ENCODE assay signal across 1 cellular context in the genomic region with DNA sequence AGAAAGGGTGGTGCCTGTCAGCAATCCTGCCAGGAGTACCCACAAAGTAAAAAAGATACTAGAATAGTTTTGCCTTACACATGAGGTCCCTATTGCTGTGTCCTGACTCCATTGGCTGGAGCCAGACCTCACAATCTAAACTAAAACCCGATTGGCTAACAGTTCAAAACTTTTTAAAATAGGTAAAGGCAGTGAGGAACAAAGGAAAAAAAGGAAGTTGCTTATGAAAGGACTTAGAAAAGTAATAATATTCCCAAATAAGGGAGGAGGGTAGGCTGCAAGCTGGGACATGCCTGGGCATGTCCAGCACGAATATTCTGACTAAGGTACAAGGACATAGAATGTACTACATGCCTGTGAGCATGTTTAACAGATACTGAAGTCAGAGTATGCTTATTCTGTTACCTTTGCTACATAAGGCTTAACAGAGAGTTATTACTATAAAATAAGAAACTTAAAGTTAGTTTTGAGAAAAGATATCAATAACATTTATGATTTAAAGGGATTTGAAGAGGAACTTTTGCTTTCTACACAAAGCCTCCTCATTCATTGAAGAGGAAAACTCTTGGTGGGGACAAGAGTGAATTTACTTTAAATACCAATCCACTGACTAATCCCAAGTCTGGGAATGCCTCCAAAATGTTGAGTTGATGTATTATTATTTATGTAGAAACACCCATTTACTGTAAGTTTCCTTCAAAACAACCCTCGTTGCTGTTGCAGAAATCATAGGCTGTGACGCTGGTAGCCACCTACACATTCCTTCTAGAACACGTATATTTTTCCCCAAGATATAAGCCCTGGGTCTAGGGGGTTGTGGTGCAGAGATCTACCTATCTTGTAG.
TF ChIP-seq lines count a peak whose summit lies in the region.

No MANE protein-coding gene starts in this region.

TF ChIP-seq in SK-N-SH treated with all-trans-retinoic acid at 6 μM for 48 hours, 23 proteins besides CTCF, POLR2A, EP300 and RAD21 (continued from another document):
- TF ChIP-seq, protein P1, sequence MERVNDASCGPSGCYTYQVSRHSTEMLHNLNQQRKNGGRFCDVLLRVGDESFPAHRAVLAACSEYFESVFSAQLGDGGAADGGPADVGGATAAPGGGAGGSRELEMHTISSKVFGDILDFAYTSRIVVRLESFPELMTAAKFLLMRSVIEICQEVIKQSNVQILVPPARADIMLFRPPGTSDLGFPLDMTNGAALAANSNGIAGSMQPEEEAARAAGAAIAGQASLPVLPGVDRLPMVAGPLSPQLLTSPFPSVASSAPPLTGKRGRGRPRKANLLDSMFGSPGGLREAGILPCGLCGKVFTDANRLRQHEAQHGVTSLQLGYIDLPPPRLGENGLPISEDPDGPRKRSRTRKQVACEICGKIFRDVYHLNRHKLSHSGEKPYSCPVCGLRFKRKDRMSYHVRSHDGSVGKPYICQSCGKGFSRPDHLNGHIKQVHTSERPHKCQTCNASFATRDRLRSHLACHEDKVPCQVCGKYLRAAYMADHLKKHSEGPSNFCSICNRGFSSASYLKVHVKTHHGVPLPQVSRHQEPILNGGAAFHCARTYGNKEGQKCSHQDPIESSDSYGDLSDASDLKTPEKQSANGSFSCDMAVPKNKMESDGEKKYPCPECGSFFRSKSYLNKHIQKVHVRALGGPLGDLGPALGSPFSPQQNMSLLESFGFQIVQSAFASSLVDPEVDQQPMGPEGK (CRISPR knock-in tag; IDR thresholded peaks at IDR 0.05; ENCODE audit: borderline replicate concordance), result no peak
- TF ChIP-seq SNAI2 (CRISPR knock-in tag; IDR thresholded peaks at IDR 0.05), result peak; percentile 60; the same call in 1 of the 2 replicates
- no peak for TF ChIP-seq RARB (CRISPR knock-in tag; IDR thresholded peaks at IDR 0.05)
- TF ChIP-seq ZNF70 (CRISPR knock-in tag; IDR thresholded peaks at IDR 0.05), result peak; percentile 31; the same call in 1 of the 2 replicates
- peak; percentile 42; the same call in 1 of the 2 replicates for TF ChIP-seq ZFP3 (CRISPR knock-in tag; IDR thresholded peaks at IDR 0.05)
